Comparison of ENCODE assay signal across 1 cellular context in the genomic region with DNA sequence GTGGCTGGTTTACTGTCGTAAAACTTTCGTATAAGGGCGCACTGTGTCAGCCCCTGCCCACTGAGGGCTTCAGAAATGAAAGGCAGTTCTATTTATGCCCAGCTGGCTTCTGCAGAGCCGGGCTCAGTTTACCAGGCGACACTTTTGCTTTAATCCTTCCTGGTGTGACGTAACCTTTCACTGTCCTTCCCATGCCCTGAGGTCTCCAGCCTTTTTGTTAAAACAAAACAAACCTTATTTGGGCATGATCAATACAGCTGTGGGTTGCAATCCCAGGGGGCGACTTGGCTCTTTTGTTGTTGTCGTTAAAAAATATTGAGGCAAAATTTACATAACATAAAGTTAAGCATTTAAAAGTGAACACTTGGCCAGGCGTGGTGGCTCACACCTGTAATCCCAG.
TF ChIP-seq lines count a peak whose summit lies in the region.

No MANE protein-coding gene starts in this region.

TF ChIP-seq in HepG2, 621 proteins besides CTCF, POLR2A, EP300 and RAD21 (continued from another document and continues in another):
- TF ChIP-seq, protein P1, sequence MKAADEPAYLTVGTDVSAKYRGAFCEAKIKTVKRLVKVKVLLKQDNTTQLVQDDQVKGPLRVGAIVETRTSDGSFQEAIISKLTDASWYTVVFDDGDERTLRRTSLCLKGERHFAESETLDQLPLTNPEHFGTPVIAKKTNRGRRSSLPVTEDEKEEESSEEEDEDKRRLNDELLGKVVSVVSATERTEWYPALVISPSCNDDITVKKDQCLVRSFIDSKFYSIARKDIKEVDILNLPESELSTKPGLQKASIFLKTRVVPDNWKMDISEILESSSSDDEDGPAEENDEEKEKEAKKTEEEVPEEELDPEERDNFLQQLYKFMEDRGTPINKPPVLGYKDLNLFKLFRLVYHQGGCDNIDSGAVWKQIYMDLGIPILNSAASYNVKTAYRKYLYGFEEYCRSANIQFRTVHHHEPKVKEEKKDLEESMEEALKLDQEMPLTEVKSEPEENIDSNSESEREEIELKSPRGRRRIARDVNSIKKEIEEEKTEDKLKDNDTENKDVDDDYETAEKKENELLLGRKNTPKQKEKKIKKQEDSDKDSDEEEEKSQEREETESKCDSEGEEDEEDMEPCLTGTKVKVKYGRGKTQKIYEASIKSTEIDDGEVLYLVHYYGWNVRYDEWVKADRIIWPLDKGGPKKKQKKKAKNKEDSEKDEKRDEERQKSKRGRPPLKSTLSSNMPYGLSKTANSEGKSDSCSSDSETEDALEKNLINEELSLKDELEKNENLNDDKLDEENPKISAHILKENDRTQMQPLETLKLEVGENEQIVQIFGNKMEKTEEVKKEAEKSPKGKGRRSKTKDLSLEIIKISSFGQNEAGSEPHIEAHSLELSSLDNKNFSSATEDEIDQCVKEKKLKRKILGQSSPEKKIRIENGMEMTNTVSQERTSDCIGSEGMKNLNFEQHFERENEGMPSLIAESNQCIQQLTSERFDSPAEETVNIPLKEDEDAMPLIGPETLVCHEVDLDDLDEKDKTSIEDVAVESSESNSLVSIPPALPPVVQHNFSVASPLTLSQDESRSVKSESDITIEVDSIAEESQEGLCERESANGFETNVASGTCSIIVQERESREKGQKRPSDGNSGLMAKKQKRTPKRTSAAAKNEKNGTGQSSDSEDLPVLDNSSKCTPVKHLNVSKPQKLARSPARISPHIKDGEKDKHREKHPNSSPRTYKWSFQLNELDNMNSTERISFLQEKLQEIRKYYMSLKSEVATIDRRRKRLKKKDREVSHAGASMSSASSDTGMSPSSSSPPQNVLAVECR (CRISPR knock-in tag; IDR thresholded peaks at IDR 0.05; ENCODE audit: borderline replicate concordance): peak; percentile 32; the same call in 1 of the 2 replicates
- TF ChIP-seq, protein P2, sequence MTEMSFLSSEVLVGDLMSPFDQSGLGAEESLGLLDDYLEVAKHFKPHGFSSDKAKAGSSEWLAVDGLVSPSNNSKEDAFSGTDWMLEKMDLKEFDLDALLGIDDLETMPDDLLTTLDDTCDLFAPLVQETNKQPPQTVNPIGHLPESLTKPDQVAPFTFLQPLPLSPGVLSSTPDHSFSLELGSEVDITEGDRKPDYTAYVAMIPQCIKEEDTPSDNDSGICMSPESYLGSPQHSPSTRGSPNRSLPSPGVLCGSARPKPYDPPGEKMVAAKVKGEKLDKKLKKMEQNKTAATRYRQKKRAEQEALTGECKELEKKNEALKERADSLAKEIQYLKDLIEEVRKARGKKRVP (CRISPR knock-in tag; IDR thresholded peaks at IDR 0.05): 0 out of 4 replicates have a peak, but pooled peaks of 1 of the 2 experiments have one; percentile 20
- no peak for TF ChIP-seq SOX13 (IDR thresholded peaks at IDR 0.05)
- peak in 1 of 2 experiments; percentile 80; a peak in 2 of 4 replicates for TF ChIP-seq SOX13 (CRISPR knock-in tag; conservative IDR thresholded peaks at IDR 0.05 in 1 of 2, IDR thresholded peaks at IDR 0.05 in 1 of 2)
- TF ChIP-seq, protein P3, sequence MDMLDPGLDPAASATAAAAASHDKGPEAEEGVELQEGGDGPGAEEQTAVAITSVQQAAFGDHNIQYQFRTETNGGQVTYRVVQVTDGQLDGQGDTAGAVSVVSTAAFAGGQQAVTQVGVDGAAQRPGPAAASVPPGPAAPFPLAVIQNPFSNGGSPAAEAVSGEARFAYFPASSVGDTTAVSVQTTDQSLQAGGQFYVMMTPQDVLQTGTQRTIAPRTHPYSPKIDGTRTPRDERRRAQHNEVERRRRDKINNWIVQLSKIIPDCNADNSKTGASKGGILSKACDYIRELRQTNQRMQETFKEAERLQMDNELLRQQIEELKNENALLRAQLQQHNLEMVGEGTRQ (IDR thresholded peaks at IDR 0.05; ENCODE audit: low read depth, low read length): no peak
- TF ChIP-seq, protein P3 (CRISPR knock-in tag; IDR thresholded peaks at IDR 0.05; ENCODE audit: borderline replicate concordance): peak; percentile 91; the same call in 1 of the 2 replicates
- TF ChIP-seq KAT8 (CRISPR knock-in tag; IDR thresholded peaks at IDR 0.05): peak; percentile 13; the same call in 1 of the 2 replicates
- TF ChIP-seq, protein P4, sequence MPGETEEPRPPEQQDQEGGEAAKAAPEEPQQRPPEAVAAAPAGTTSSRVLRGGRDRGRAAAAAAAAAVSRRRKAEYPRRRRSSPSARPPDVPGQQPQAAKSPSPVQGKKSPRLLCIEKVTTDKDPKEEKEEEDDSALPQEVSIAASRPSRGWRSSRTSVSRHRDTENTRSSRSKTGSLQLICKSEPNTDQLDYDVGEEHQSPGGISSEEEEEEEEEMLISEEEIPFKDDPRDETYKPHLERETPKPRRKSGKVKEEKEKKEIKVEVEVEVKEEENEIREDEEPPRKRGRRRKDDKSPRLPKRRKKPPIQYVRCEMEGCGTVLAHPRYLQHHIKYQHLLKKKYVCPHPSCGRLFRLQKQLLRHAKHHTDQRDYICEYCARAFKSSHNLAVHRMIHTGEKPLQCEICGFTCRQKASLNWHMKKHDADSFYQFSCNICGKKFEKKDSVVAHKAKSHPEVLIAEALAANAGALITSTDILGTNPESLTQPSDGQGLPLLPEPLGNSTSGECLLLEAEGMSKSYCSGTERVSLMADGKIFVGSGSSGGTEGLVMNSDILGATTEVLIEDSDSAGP (CRISPR knock-in tag; IDR thresholded peaks at IDR 0.05; ENCODE audit: borderline replicate concordance): 0 out of 2 replicates have a peak, but pooled peaks have one; percentile 17
- peak; percentile 78 for TF ChIP-seq POGZ (CRISPR knock-in tag; IDR thresholded peaks at IDR 0.05)
- TF ChIP-seq, protein P5, sequence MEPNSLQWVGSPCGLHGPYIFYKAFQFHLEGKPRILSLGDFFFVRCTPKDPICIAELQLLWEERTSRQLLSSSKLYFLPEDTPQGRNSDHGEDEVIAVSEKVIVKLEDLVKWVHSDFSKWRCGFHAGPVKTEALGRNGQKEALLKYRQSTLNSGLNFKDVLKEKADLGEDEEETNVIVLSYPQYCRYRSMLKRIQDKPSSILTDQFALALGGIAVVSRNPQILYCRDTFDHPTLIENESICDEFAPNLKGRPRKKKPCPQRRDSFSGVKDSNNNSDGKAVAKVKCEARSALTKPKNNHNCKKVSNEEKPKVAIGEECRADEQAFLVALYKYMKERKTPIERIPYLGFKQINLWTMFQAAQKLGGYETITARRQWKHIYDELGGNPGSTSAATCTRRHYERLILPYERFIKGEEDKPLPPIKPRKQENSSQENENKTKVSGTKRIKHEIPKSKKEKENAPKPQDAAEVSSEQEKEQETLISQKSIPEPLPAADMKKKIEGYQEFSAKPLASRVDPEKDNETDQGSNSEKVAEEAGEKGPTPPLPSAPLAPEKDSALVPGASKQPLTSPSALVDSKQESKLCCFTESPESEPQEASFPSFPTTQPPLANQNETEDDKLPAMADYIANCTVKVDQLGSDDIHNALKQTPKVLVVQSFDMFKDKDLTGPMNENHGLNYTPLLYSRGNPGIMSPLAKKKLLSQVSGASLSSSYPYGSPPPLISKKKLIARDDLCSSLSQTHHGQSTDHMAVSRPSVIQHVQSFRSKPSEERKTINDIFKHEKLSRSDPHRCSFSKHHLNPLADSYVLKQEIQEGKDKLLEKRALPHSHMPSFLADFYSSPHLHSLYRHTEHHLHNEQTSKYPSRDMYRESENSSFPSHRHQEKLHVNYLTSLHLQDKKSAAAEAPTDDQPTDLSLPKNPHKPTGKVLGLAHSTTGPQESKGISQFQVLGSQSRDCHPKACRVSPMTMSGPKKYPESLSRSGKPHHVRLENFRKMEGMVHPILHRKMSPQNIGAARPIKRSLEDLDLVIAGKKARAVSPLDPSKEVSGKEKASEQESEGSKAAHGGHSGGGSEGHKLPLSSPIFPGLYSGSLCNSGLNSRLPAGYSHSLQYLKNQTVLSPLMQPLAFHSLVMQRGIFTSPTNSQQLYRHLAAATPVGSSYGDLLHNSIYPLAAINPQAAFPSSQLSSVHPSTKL (CRISPR knock-in tag; IDR thresholded peaks at IDR 0.05): peak; percentile 65
- TF ChIP-seq SAP130 (CRISPR knock-in tag; IDR thresholded peaks at IDR 0.05; ENCODE audit: low read depth): peak; percentile 41
- TF ChIP-seq, protein P6, sequence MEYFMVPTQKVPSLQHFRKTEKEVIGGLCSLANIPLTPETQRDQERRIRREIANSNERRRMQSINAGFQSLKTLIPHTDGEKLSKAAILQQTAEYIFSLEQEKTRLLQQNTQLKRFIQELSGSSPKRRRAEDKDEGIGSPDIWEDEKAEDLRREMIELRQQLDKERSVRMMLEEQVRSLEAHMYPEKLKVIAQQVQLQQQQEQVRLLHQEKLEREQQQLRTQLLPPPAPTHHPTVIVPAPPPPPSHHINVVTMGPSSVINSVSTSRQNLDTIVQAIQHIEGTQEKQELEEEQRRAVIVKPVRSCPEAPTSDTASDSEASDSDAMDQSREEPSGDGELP (IDR thresholded peaks at IDR 0.05; ENCODE audit: borderline replicate concordance, low read depth): peak; percentile 89
- TF ChIP-seq NR2F6 (IDR thresholded peaks at IDR 0.05): peak; percentile 23; the same call in 1 of the 2 replicates
- TF ChIP-seq NR2F6 (CRISPR knock-in tag; IDR thresholded peaks at IDR 0.05): peak; percentile 62; the same call in 1 of the 2 replicates
- TF ChIP-seq RXRB (CRISPR knock-in tag; IDR thresholded peaks at IDR 0.05; ENCODE audit: borderline replicate concordance): peak; percentile 79
- 0 out of 2 replicates have a peak, but pooled peaks have one; percentile 32 for TF ChIP-seq HDAC2 (CRISPR knock-in tag; IDR thresholded peaks at IDR 0.05)
- 0 out of 2 replicates have a peak, but pooled peaks have one; percentile 20 for TF ChIP-seq HDAC1 (CRISPR knock-in tag; IDR thresholded peaks at IDR 0.05)
- peak; percentile 19; the same call in 1 of the 2 replicates for TF ChIP-seq ZNF788 (CRISPR knock-in tag; IDR thresholded peaks at IDR 0.05; ENCODE audit: borderline replicate concordance)
- TF ChIP-seq AHR (CRISPR knock-in tag; IDR thresholded peaks at IDR 0.05): no peak
- peak; percentile 32; the same call in 1 of the 2 replicates for TF ChIP-seq ISL2 (CRISPR knock-in tag; IDR thresholded peaks at IDR 0.05)
- TF ChIP-seq ZMYM3 (CRISPR knock-in tag; IDR thresholded peaks at IDR 0.05): peak; percentile 41; the same call in 1 of the 2 replicates
- peak; percentile 60; the same call in 1 of the 2 replicates for TF ChIP-seq MED1 (CRISPR knock-in tag; IDR thresholded peaks at IDR 0.05)
- no peak for TF ChIP-seq PHB2 (IDR thresholded peaks at IDR 0.05; ENCODE audit: partially characterized antibody)
- TF ChIP-seq, protein P7, sequence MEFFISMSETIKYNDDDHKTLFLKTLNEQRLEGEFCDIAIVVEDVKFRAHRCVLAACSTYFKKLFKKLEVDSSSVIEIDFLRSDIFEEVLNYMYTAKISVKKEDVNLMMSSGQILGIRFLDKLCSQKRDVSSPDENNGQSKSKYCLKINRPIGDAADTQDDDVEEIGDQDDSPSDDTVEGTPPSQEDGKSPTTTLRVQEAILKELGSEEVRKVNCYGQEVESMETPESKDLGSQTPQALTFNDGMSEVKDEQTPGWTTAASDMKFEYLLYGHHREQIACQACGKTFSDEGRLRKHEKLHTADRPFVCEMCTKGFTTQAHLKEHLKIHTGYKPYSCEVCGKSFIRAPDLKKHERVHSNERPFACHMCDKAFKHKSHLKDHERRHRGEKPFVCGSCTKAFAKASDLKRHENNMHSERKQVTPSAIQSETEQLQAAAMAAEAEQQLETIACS (CRISPR knock-in tag; IDR thresholded peaks at IDR 0.05): no peak
- TF ChIP-seq, protein P8, sequence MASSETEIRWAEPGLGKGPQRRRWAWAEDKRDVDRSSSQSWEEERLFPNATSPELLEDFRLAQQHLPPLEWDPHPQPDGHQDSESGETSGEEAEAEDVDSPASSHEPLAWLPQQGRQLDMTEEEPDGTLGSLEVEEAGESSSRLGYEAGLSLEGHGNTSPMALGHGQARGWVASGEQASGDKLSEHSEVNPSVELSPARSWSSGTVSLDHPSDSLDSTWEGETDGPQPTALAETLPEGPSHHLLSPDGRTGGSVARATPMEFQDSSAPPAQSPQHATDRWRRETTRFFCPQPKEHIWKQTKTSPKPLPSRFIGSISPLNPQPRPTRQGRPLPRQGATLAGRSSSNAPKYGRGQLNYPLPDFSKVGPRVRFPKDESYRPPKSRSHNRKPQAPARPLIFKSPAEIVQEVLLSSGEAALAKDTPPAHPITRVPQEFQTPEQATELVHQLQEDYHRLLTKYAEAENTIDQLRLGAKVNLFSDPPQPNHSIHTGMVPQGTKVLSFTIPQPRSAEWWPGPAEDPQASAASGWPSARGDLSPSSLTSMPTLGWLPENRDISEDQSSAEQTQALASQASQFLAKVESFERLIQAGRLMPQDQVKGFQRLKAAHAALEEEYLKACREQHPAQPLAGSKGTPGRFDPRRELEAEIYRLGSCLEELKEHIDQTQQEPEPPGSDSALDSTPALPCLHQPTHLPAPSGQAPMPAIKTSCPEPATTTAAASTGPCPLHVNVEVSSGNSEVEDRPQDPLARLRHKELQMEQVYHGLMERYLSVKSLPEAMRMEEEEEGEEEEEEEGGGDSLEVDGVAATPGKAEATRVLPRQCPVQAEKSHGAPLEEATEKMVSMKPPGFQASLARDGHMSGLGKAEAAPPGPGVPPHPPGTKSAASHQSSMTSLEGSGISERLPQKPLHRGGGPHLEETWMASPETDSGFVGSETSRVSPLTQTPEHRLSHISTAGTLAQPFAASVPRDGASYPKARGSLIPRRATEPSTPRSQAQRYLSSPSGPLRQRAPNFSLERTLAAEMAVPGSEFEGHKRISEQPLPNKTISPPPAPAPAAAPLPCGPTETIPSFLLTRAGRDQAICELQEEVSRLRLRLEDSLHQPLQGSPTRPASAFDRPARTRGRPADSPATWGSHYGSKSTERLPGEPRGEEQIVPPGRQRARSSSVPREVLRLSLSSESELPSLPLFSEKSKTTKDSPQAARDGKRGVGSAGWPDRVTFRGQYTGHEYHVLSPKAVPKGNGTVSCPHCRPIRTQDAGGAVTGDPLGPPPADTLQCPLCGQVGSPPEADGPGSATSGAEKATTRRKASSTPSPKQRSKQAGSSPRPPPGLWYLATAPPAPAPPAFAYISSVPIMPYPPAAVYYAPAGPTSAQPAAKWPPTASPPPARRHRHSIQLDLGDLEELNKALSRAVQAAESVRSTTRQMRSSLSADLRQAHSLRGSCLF (CRISPR knock-in tag; IDR thresholded peaks at IDR 0.05; ENCODE audit: borderline replicate concordance): no peak
- peak; percentile 52; the same call in 1 of the 2 replicates for TF ChIP-seq IRF2 (CRISPR knock-in tag; IDR thresholded peaks at IDR 0.05)
- peak; percentile 61; the same call in 1 of the 2 replicates for TF ChIP-seq BCL6 (CRISPR knock-in tag; IDR thresholded peaks at IDR 0.05)
- TF ChIP-seq NCOR1 (IDR thresholded peaks at IDR 0.05; ENCODE audit: borderline replicate concordance, low read length): no peak
- TF ChIP-seq, protein P9, sequence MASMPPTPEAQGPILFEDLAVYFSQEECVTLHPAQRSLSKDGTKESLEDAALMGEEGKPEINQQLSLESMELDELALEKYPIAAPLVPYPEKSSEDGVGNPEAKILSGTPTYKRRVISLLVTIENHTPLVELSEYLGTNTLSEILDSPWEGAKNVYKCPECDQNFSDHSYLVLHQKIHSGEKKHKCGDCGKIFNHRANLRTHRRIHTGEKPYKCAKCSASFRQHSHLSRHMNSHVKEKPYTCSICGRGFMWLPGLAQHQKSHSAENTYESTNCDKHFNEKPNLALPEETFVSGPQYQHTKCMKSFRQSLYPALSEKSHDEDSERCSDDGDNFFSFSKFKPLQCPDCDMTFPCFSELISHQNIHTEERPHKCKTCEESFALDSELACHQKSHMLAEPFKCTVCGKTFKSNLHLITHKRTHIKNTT (CRISPR knock-in tag; IDR thresholded peaks at IDR 0.05): no peak
- TF ChIP-seq CEBPG (CRISPR knock-in tag; IDR thresholded peaks at IDR 0.05): peak; percentile 70
- peak; percentile 31; the same call in 1 of the 2 replicates for TF ChIP-seq HOXA3 (CRISPR knock-in tag; IDR thresholded peaks at IDR 0.05)
- TF ChIP-seq ZNF331 (CRISPR knock-in tag; IDR thresholded peaks at IDR 0.05): 0 out of 2 replicates have a peak, but pooled peaks have one; percentile 24
- TF ChIP-seq SOX5 (CRISPR knock-in tag; IDR thresholded peaks at IDR 0.05; ENCODE audit: borderline replicate concordance): peak; percentile 75; the same call in 1 of the 2 replicates
